14 cellular contexts compared by ENCODE assay signal in genomic region chr3:67048716-67049076, GRCh38. TPM values are rescaled to one million over a fixed set of nuclear protein-coding genes. Genes with fewer than 3 reads are reported as not detected.
DNase-seq lines count a peak whose midpoint lies in the region; ATAC-seq and TF ChIP-seq lines count a peak whose summit lies in the region.
"Had no signal": no experiment of that assay in that cellular context is flagged by ENCODE, and none has a peak within 500 bp of the region (broad histone marks: within the 10 kb centered on the region; RNA-seq: fewer than 3 reads in every experiment).

No MANE protein-coding gene starts in this region.

- H3K27me3 Mint-ChIP-seq in activated T-helper 2 cell treated with anti-CD3 and anti-CD28 coated beads, Interferon-gamma antibody, Interleukin-2, Interleukin-4, amounts not matched to agents 10 μg/mL and 5 μg/mL and 100 μg/mL, durations not matched to agents 14 hours and 24 hours and 36 hours (ENCODE audit: low read depth) = peaks cover 8% of the 10 kb centered on the region

- no peak overlapping the region for H3K27ac Mint-ChIP-seq in activated T-helper 2 cell treated with anti-CD3 and anti-CD28 coated beads, Interferon-gamma antibody, Interleukin-2, Interleukin-4, amounts not matched to agents 10 μg/mL and 5 μg/mL and 100 μg/mL, durations not matched to agents 14 hours and 24 hours and 36 hours

- TF ChIP-seq EP300 in suprapubic skin (IDR thresholded peaks at IDR 0.05) = no peak

- H3K4me1 ChIP-seq in SJCRH30 = no peaks in the 10 kb centered on the region
- H3K4me1 ChIP-seq in suprapubic skin = no peaks in the 10 kb centered on the region
- H3K4me1 ChIP-seq: colonic mucosa, vagina had no signal

- H3K36me3 ChIP-seq in SJCRH30 (no peaks in the 10 kb centered on the region), suprapubic skin (no peaks in the 10 kb centered on the region)
- H3K36me3 ChIP-seq: colonic mucosa, vagina had no signal

- H3K4me3 ChIP-seq in SJCRH30 = no peak overlapping the region
- no peak overlapping the region for H3K4me3 ChIP-seq in suprapubic skin
- H3K4me3 ChIP-seq: colonic mucosa, vagina had no signal

- H3K36me3 Mint-ChIP-seq in activated T-helper 2 cell treated with anti-CD3 and anti-CD28 coated beads, Interferon-gamma antibody, Interleukin-2, Interleukin-4, amounts not matched to agents 10 μg/mL and 5 μg/mL and 100 μg/mL, durations not matched to agents 14 hours and 24 hours and 36 hours (ENCODE audit: low read depth) = no peaks in the 10 kb centered on the region

- TF ChIP-seq CTCF in GM10266 (IDR thresholded peaks at IDR 0.05; ENCODE audit: control insufficient read depth, insufficient read depth, low read depth, missing control alignments) = no peak
- no peak for TF ChIP-seq CTCF in suprapubic skin (IDR thresholded peaks at IDR 0.05)

- no peak for TF ChIP-seq POLR2A in suprapubic skin (IDR thresholded peaks at IDR 0.05)

- H3K9me3 Mint-ChIP-seq in activated T-helper 2 cell treated with anti-CD3 and anti-CD28 coated beads, Interferon-gamma antibody, Interleukin-2, Interleukin-4, amounts not matched to agents 10 μg/mL and 5 μg/mL and 100 μg/mL, durations not matched to agents 14 hours and 24 hours and 36 hours = no peaks in the 10 kb centered on the region

- no peak overlapping the region for H3K4me3 Mint-ChIP-seq in activated T-helper 2 cell treated with anti-CD3 and anti-CD28 coated beads, Interferon-gamma antibody, Interleukin-2, Interleukin-4, amounts not matched to agents 10 μg/mL and 5 μg/mL and 100 μg/mL, durations not matched to agents 14 hours and 24 hours and 36 hours (ENCODE audit: low read depth)

- ATAC-seq in GM19397 (IDR thresholded peaks at IDR 0.05; ENCODE audit: unreplicated experiment) = peak; percentile 75
- ATAC-seq in HG02852 (IDR thresholded peaks at IDR 0.05; ENCODE audit: unreplicated experiment) = peak; percentile 65
- peak; percentile 55 for ATAC-seq in HG03521 (IDR thresholded peaks at IDR 0.05; ENCODE audit: unreplicated experiment)

- H3K27me3 ChIP-seq in SJCRH30 (no peaks in the 10 kb centered on the region), suprapubic skin (no peaks in the 10 kb centered on the region)
- H3K27me3 ChIP-seq: colonic mucosa, vagina had no signal

- H3K4me1 Mint-ChIP-seq in activated T-helper 2 cell treated with anti-CD3 and anti-CD28 coated beads, Interferon-gamma antibody, Interleukin-2, Interleukin-4, amounts not matched to agents 10 μg/mL and 5 μg/mL and 100 μg/mL, durations not matched to agents 14 hours and 24 hours and 36 hours (ENCODE audit: low read depth) = no peaks in the 10 kb centered on the region

- H3K27ac ChIP-seq in SJCRH30 (no peak overlapping the region), suprapubic skin (no peak overlapping the region)
- H3K27ac ChIP-seq: colonic mucosa, RWPE1, vagina had no signal

- 85% methylated on average over 3 of the region's 3 CpGs for WGBS in suprapubic skin

- H3K9me3 ChIP-seq in SJCRH30 (replicated peaks) (no peaks in the 10 kb centered on the region), suprapubic skin (peaks cover 3% of the 10 kb centered on the region)
- H3K9me3 ChIP-seq: colonic mucosa, vagina had no signal

- DNase-seq in GM10266 (ENCODE audit: extremely low spot score) (peak; percentile 4), SJCRH30 (no peak), suprapubic skin (ENCODE audit: low spot score in 2 of 2) (no peak), middle frontal gyrus (ENCODE audit: extremely low spot score, low spot score) (no peak)
- DNase-seq in activated T-helper 2 cell treated with anti-CD3 and anti-CD28 coated beads, Interferon-gamma antibody, Interleukin-2, Interleukin-4, amounts not matched to agents 10 μg/mL and 5 μg/mL and 100 μg/mL, durations not matched to agents 14 hours and 24 hours and 36 hours (ENCODE audit: low spot score) = no peak
- DNase-seq: activated CD4-positive, CD25-positive, alpha-beta regulatory T cell treated with anti-CD3 and anti-CD28 coated beads, Interleukin-2, amount 50 U/mL, for 72 hours; activated gamma-delta T cell treated with Interleukin-2 at 50 U/mL for 16 hours; colonic mucosa; NCI-H1694 treated with DMSO at 0.1 percent for 48 hours had no signal

- intact Hi-C loops in activated T-helper 2 cell treated with anti-CD3 and anti-CD28 coated beads, Interferon-gamma antibody, Interleukin-2, Interleukin-4, amounts not matched to agents 10 μg/mL and 5 μg/mL and 100 μg/mL, durations not matched to agents 14 hours and 24 hours and 36 hours (cut with micrococcal nuclease) = no loop called here

RNA-seq across cellular contexts. Expression of gene KBTBD8, which starts 50.6 kb away (rescaled TPM):
- 3.2 and 3.7 TPM in 2 replicates for total RNA-seq in SJCRH30 (2014; rRNA removed; shearing (Covaris generic))
- 1 to 10 TPM in 2 of 4 donors, under 1 TPM in 2; 0.48 to 1.9 (median 1.0) TPM for total RNA-seq in suprapubic skin
- total RNA-seq in activated T-helper 2 cell treated with anti-CD3 and anti-CD28 coated beads, Interferon-gamma antibody, Interleukin-2, Interleukin-4, amounts not matched to agents 10 μg/mL and 5 μg/mL and 100 μg/mL, durations not matched to agents 14 hours and 24 hours and 36 hours = 10.4 and 13.4 TPM in 2 replicates
